18 cellular contexts compared by ENCODE assay signal in the genomic region with DNA sequence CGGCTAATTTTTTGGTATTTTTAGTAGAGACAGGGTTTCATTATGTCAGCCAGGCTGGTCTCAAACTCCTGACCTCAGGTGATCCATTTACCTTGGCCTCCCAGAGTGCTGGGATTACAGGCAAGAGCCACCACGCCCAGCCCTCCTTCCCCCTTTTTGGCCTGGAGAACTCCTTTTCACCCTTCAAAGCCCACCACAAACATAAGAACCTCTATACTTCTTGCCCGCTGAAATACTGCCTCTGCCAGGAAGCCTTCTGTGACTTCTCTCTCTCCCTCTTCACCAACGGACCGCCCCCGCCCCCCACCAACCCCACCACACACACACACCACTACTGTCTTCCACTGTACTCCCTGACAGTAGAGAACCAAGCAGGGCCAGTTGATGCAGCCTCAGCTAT. TPM values are rescaled to one million over a fixed set of nuclear protein-coding genes. Genes with fewer than 3 reads are reported as not detected.
DNase-seq lines count a peak whose midpoint lies in the region; ATAC-seq, FAIRE-seq and TF ChIP-seq lines count a peak whose summit lies in the region.
"Had no signal": no experiment of that assay in that cellular context is flagged by ENCODE, and none has a peak within 500 bp of the region (broad histone marks: within the 10 kb centered on the region; RNA-seq: fewer than 3 reads in every experiment).

No MANE protein-coding gene starts in this region.

- H4K20me1 ChIP-seq in DOHH2 (ENCODE audit: control insufficient read depth, insufficient read depth, low read depth, low read length) (no peaks in the 10 kb centered on the region), K562 (replicated peaks; ENCODE audit: control insufficient read depth, insufficient read depth, low read length) (no peaks in the 10 kb centered on the region), neural cell (ENCODE audit: insufficient read depth) (peaks cover 3% of the 10 kb centered on the region)

- TF ChIP-seq RAD21 in K562 (CRISPR knock-in tag; conservative IDR thresholded peaks at IDR 0.05 in 1 of 2, IDR thresholded peaks at IDR 0.05 in 1 of 2) (no peak), neural cell (conservative IDR thresholded peaks at IDR 0.05) (no peak)

- H3K79me2 ChIP-seq in DOHH2 (ENCODE audit: control insufficient read depth, low read length) (peaks cover 82% of the 10 kb centered on the region), K562 (ENCODE audit: control insufficient read depth, insufficient read depth, low read length) (peaks cover 49% of the 10 kb centered on the region), neural cell (replicated peaks; ENCODE audit: insufficient read depth, low read length) (peaks cover 67% of the 10 kb centered on the region)

- no peak for FAIRE-seq in K562 (lab: Jason Lieb, UNC)
- FAIRE-seq: GM12891, GM18507 had no signal

- H3K27ac ChIP-seq in CD4-positive, alpha-beta T cell (ENCODE audit: low read depth, low read length), result no peak overlapping the region
- no peak overlapping the region for H3K27ac ChIP-seq in DOHH2 (ENCODE audit: low read depth, low read length)
- H3K27ac ChIP-seq in K562 (ENCODE audit: extremely low read depth, low read depth, low read length), result peak overlapping the region; percentile 40; the same call in 1 of the 3 replicates
- no peak overlapping the region for H3K27ac ChIP-seq in neural cell (ENCODE audit: low read length)

- H2AFZ ChIP-seq in K562 (ENCODE audit: low read depth, low read length), result no peak overlapping the region
- H2AFZ ChIP-seq in neural cell (ENCODE audit: low read depth, low read length), result no peak overlapping the region

- 44% methylated on average over 2 of the region's 6 CpGs for WGBS in K562 (ENCODE audit: insufficient coverage, low coverage, missing lambda C conversion rate)

- no peak for TF ChIP-seq EP300 in K562 (IDR thresholded peaks at IDR 0.05; ENCODE audit: low read length)
- TF ChIP-seq EP300 in neural cell (conservative IDR thresholded peaks at IDR 0.05; ENCODE audit: poor library complexity, severe bottlenecking), result no peak

- no peak for ATAC-seq in CD4-positive, alpha-beta T cell (ENCODE audit: poor library complexity)
- no peak for ATAC-seq in K562
- no peak for ATAC-seq in HG02623 (IDR thresholded peaks at IDR 0.05; ENCODE audit: unreplicated experiment)
- ATAC-seq: Panc1 had no signal

- BruUV-seq in K562 (replicated peaks; lab: Mats Ljungman, UMichigan), result no TSS peak

- H3K4me1 ChIP-seq in DOHH2 (ENCODE audit: control insufficient read depth, low read length) (peaks cover 25% of the 10 kb centered on the region), K562 (replicated peaks in 1 of 2; ENCODE audit: control insufficient read depth in 2 of 2, insufficient read depth in 2 of 2, low read length in 2 of 2) (peaks cover 35 to 55% of the 10 kb centered on the region in 2 experiments)

- in situ Hi-C loops in K562 (cut with MboI), result no loop called here

- H3K9me1 ChIP-seq in K562 (ENCODE audit: control insufficient read depth, insufficient read depth, low read length), result no peaks in the 10 kb centered on the region

- no peaks in the 10 kb centered on the region for H3K9me3 ChIP-seq in CD4-positive, alpha-beta T cell (ENCODE audit: control insufficient read depth, low read length)
- H3K9me3 ChIP-seq in DOHH2 (ENCODE audit: control insufficient read depth, insufficient read depth, low read length) (no peaks in the 10 kb centered on the region), K562 (replicated peaks; ENCODE audit: control insufficient read depth, insufficient read depth, low read depth, low read length) (no peaks in the 10 kb centered on the region), neural cell (ENCODE audit: low read length) (no peaks in the 10 kb centered on the region)

- no peak for TF ChIP-seq POLR2A in K562 (conservative IDR thresholded peaks at IDR 0.05)

- TF ChIP-seq CTCF in CD4-positive, alpha-beta T cell (IDR thresholded peaks at IDR 0.05), result no peak
- TF ChIP-seq CTCF in DOHH2 (IDR thresholded peaks at IDR 0.05; ENCODE audit: low read depth, low read length, poor library complexity, severe bottlenecking) (no peak), K562 (IDR thresholded peaks at IDR 0.05 in 2 of 3, conservative IDR thresholded peaks at IDR 0.05 in 1 of 3; ENCODE audit: insufficient read depth in 2 of 3, low read depth in 1 of 3, low read length in 3 of 3) (no peak), neural cell (IDR thresholded peaks at IDR 0.05; ENCODE audit: poor library complexity, severe bottlenecking) (no peak)

- intact Hi-C loops in CD4-positive, alpha-beta T cell (cut with DNase I, micrococcal nuclease), result loop anchor here in 1 of 2 experiments (10.0 kb wide), 1 partner anchor 48 kb away; no protein-coding TSS in a partner anchor
- intact Hi-C loops in K562 (cut with micrococcal nuclease), result no loop called here

- peak overlapping the region in 1 of 2 experiments; percentile 19; a peak in 1 of 4 replicates for H3K9ac ChIP-seq in K562 (ENCODE audit: insufficient read depth in 1 of 2, low read depth in 2 of 2, low read length in 2 of 2)
- H3K9ac ChIP-seq in neural cell (ENCODE audit: low read length), result no peak overlapping the region

- H3K9me2 ChIP-seq in DOHH2 (replicated peaks; ENCODE audit: control insufficient read depth, low read length) (no peaks in the 10 kb centered on the region), neural cell (ENCODE audit: insufficient read depth, low read length) (no peaks in the 10 kb centered on the region)

- H3K9me3 Mint-ChIP-seq in CD4-positive, alpha-beta T cell, result no peaks in the 10 kb centered on the region

- H3F3A ChIP-seq in DOHH2 (ENCODE audit: control insufficient read depth, insufficient read depth) (peaks cover 5% of the 10 kb centered on the region; the same call in 1 of the 2 replicates), neural cell (ENCODE audit: insufficient read depth, low read length, poor library complexity, severe bottlenecking) (peaks cover 9% of the 10 kb centered on the region)

- DNase-seq in CD4-positive, alpha-beta T cell, result no peak
- DNase-seq in K562 (ENCODE audit: extremely low read depth in 1 of 4, low spot score in 3 of 4) (no peak), ureter (ENCODE audit: low spot score) (no peak), dermis blood vessel endothelial cell (no peak)
- DNase-seq: DMS79 treated with DMSO at 0.1 percent for 48 hours, GDM1, KG1, NCI-H1092, NCI-H524 treated with DMSO at 0.1 percent for 48 hours, Right ventricle myocardium superior had no signal

- peaks cover 35% of the 10 kb centered on the region for H3K36me3 Mint-ChIP-seq in CD4-positive, alpha-beta T cell (ENCODE audit: low read depth)

- peak overlapping the region; percentile 19; the same call in 1 of the 2 replicates for H3K4me2 ChIP-seq in DOHH2 (ENCODE audit: low read length)
- H3K4me2 ChIP-seq in K562 (ENCODE audit: insufficient read depth, low read length), result no peak overlapping the region
- no peak overlapping the region for H3K4me2 ChIP-seq in neural cell (ENCODE audit: low read length)

- no peaks in the 10 kb centered on the region for H3K27me3 ChIP-seq in CD4-positive, alpha-beta T cell (ENCODE audit: control insufficient read depth, insufficient read depth, low read length)
- H3K27me3 ChIP-seq in DOHH2 (ENCODE audit: control insufficient read depth, low read length), result no peaks in the 10 kb centered on the region
- H3K27me3 ChIP-seq in K562 (ENCODE audit: control insufficient read depth in 2 of 2, insufficient read depth in 2 of 2, low read length in 2 of 2), result no peaks in the 10 kb centered on the region
- H3K27me3 ChIP-seq in neural cell (ENCODE audit: insufficient read depth, low read depth, low read length), result no peaks in the 10 kb centered on the region

- H3K27me3 Mint-ChIP-seq in CD4-positive, alpha-beta T cell, result no peaks in the 10 kb centered on the region

- H3K4me3 ChIP-seq in DOHH2 (ENCODE audit: low read length) (no peak overlapping the region), K562 (no peak overlapping the region), neural cell (ENCODE audit: low read length) (peak overlapping the region; percentile 38)
- H3K4me3 ChIP-seq: SK-N-MC had no signal

- H3K36me3 ChIP-seq in DOHH2 (ENCODE audit: control insufficient read depth, low read length), result peaks cover 37% of the 10 kb centered on the region
- H3K36me3 ChIP-seq in K562 (ENCODE audit: control insufficient read depth, insufficient read depth, low read length), result peaks cover 24% of the 10 kb centered on the region; the same call in 2 of the 3 replicates
- H3K36me3 ChIP-seq in neural cell (ENCODE audit: insufficient read depth, low read length), result peaks cover 5% of the 10 kb centered on the region

- POLR2A ChIA-PET in CD4-positive, alpha-beta T cell (lab: Charles Lee), result no interaction called here
- POLR2A ChIA-PET in K562 (lab: Yijun Ruan, JAX), result interaction anchor here (0.6 to 6.0 kb wide), 4 partner anchors 12 to 906 kb away, joined by 3 to 35 read pairs (median 3); a partner anchor contains a TSS

- H3K4me1 Mint-ChIP-seq in CD4-positive, alpha-beta T cell (ENCODE audit: low read depth), result peaks cover 70% of the 10 kb centered on the region

- H3K27ac Mint-ChIP-seq in CD4-positive, alpha-beta T cell, result no peak overlapping the region

- peak overlapping the region; percentile 67 for H3K4me3 Mint-ChIP-seq in CD4-positive, alpha-beta T cell

- CTCF ChIA-PET in CD4-positive, alpha-beta T cell (lab: Charles Lee), result interaction anchor here (2.9 kb wide), 1 partner anchor 21 kb away, joined by 12 read pairs; a partner anchor contains a TSS
- CTCF ChIA-PET in K562 (lab: Yijun Ruan, JAX; ENCODE audit: low intra/inter-chr PET ratio), result no interaction called here

RNA-seq across cellular contexts. Expression of a gene that starts 2.5 kb away (rescaled TPM):
- total RNA-seq in CD4-positive, alpha-beta T cell, result 10 to 100 TPM; 22.3 to 24.8 TPM
- 6.3 and 13.9 TPM in 2 replicates for total RNA-seq in K562 (2011; cell fraction: chromatin; rRNA removed; ENCODE audit: low replicate concordance)
- total RNA-seq in K562 (2011; cell fraction: nucleolus; rRNA removed), result 8.6 and 12.7 TPM in 2 replicates
- total RNA-seq in K562 (2011; cell fraction: nucleoplasm; rRNA removed), result 10.1 and 10.3 TPM in 2 replicates
- total RNA-seq in K562 (2014; rRNA removed) (85.7 and 86.9 TPM in 2 replicates), K562 (2014; rRNA removed; fragmentation: Illumina TruSeq; extraction: Trizol) (8.4 and 8.8 TPM in 2 replicates), K562 (2015; rRNA removed; fragmentation: Illumina TruSeq; extraction: Trizol) (27.5 and 30.4 TPM in 2 replicates), K562 (2021) (42.2 and 49.2 TPM in 2 replicates), ureter (30.2 TPM), dermis blood vessel endothelial cell (41.5 and 46.5 TPM in 2 replicates)
- polyA plus RNA-seq in K562 (2011; rRNA removed) (14.9 and 15.9 TPM in 2 replicates), K562 (2014; fragmentation: Illumina TruSeq; extraction: Trizol) (14.9 and 19.1 TPM in 2 replicates), K562 (2014; fragmentation: Nextera tagmentation; extraction: Ambion mirVana) (under 1 TPM; 0.15 to 0.23 TPM), K562 (2014; rRNA removed) (68.7 and 75.7 TPM in 2 replicates), neural cell (983 and 1,008 TPM in 2 replicates)
- polyA plus RNA-seq in K562 (2011; cell fraction: cytosol; rRNA removed), result 17.8 and 32.7 TPM in 2 replicates
- polyA plus RNA-seq in K562 (2011; cell fraction: nucleus; rRNA removed), result 14.2 and 15.7 TPM in 2 replicates
- 41.0 and 43.7 TPM in 2 replicates for polyA plus RNA-seq in K562 (2012)
- 2.5 and 3.4 TPM in 2 replicates for polyA minus RNA-seq in K562 (2011; rRNA and poly(A)+ RNA removed)
- 4.3 and 6.7 TPM in 2 replicates for polyA minus RNA-seq in K562 (2011; cell fraction: cytosol; rRNA and poly(A)+ RNA removed)
- 4.3 and 6.9 TPM in 2 replicates for polyA minus RNA-seq in K562 (2011; cell fraction: nucleus; rRNA and poly(A)+ RNA removed)
- 194 and 197 TPM in 2 replicates for polyA minus RNA-seq in neural cell

RNA-seq across cellular contexts. Expression of a gene that starts 5.1 kb away (rescaled TPM):
- under 1 TPM; 0.25 to 0.56 TPM for total RNA-seq in CD4-positive, alpha-beta T cell
- total RNA-seq in K562 (2011; cell fraction: chromatin; rRNA removed; ENCODE audit: low replicate concordance), result 1.0 and 1.2 TPM in 2 replicates
- total RNA-seq in K562 (2011; cell fraction: nucleolus; rRNA removed), result 0.33 TPM in 1 of 2 replicates, not detected in the other
- 0.23 and 0.29 TPM in 2 replicates for total RNA-seq in K562 (2011; cell fraction: nucleoplasm; rRNA removed)
- total RNA-seq in K562 (2014; rRNA removed) (0.08 and 0.09 TPM in 2 replicates), K562 (2014; rRNA removed; fragmentation: Illumina TruSeq; extraction: Trizol) (0.13 and 0.25 TPM in 2 replicates), K562 (2015; rRNA removed; fragmentation: Illumina TruSeq; extraction: Trizol) (0.08 and 0.18 TPM in 2 replicates), K562 (2021) (0.11 and 0.18 TPM in 2 replicates), ureter (1.0 TPM), dermis blood vessel endothelial cell (0.05 and 0.17 TPM in 2 replicates)
- polyA plus RNA-seq in K562 (2011; rRNA removed) (0.10 and 0.18 TPM in 2 replicates), K562 (2014; fragmentation: Illumina TruSeq; extraction: Trizol) (0.43 and 0.45 TPM in 2 replicates), K562 (2014; fragmentation: Nextera tagmentation; extraction: Ambion mirVana) (not detected), K562 (2014; rRNA removed) (0.25 and 0.36 TPM in 2 replicates), neural cell (not detected in 2 replicates)
- 0.01 and 0.03 TPM in 2 replicates for polyA plus RNA-seq in K562 (2011; cell fraction: cytosol; rRNA removed)
- polyA plus RNA-seq in K562 (2011; cell fraction: nucleus; rRNA removed), result 0.29 and 0.67 TPM in 2 replicates
- 0.26 and 0.37 TPM in 2 replicates for polyA plus RNA-seq in K562 (2012)
- 0.12 TPM in 1 of 2 replicates, not detected in the other for polyA minus RNA-seq in K562 (2011; rRNA and poly(A)+ RNA removed)
- polyA minus RNA-seq in K562 (2011; cell fraction: cytosol; rRNA and poly(A)+ RNA removed), result not detected in 2 replicates
- 0.22 TPM in 1 of 2 replicates, not detected in the other for polyA minus RNA-seq in K562 (2011; cell fraction: nucleus; rRNA and poly(A)+ RNA removed)
- 0.23 and 0.24 TPM in 2 replicates for polyA minus RNA-seq in neural cell
- total RNA-seq: H4 had no signal

RNA-seq across cellular contexts. Expression of a gene that starts 20.6 kb away (rescaled TPM):
- 1 to 10 TPM; 4.1 to 4.8 TPM for total RNA-seq in CD4-positive, alpha-beta T cell
- 16.8 and 39.5 TPM in 2 replicates for total RNA-seq in K562 (2011; cell fraction: chromatin; rRNA removed; ENCODE audit: low replicate concordance)
- total RNA-seq in K562 (2011; cell fraction: nucleolus; rRNA removed), result 33.8 and 38.9 TPM in 2 replicates
- 35.0 and 41.2 TPM in 2 replicates for total RNA-seq in K562 (2011; cell fraction: nucleoplasm; rRNA removed)
- total RNA-seq in K562 (2014; rRNA removed) (7.1 and 16.2 TPM in 2 replicates), K562 (2014; rRNA removed; fragmentation: Illumina TruSeq; extraction: Trizol) (5.6 and 6.8 TPM in 2 replicates), K562 (2015; rRNA removed; fragmentation: Illumina TruSeq; extraction: Trizol) (8.8 and 9.9 TPM in 2 replicates), K562 (2021) (14.2 and 18.2 TPM in 2 replicates), ureter (20.4 TPM), dermis blood vessel endothelial cell (10.8 and 12.6 TPM in 2 replicates)
- polyA plus RNA-seq in K562 (2011; rRNA removed) (7.3 and 9.7 TPM in 2 replicates), K562 (2014; fragmentation: Illumina TruSeq; extraction: Trizol) (12.5 and 12.7 TPM in 2 replicates), K562 (2014; fragmentation: Nextera tagmentation; extraction: Ambion mirVana) (10 to 100 TPM; 12.2 to 18.2 TPM), K562 (2014; rRNA removed) (12.8 and 17.4 TPM in 2 replicates), neural cell (11.9 and 19.9 TPM in 2 replicates)
- 14.2 and 34.8 TPM in 2 replicates for polyA plus RNA-seq in K562 (2011; cell fraction: cytosol; rRNA removed)
- 10.6 and 13.3 TPM in 2 replicates for polyA plus RNA-seq in K562 (2011; cell fraction: nucleus; rRNA removed)
- polyA plus RNA-seq in K562 (2012), result 12.8 and 12.9 TPM in 2 replicates
- polyA minus RNA-seq in K562 (2011; rRNA and poly(A)+ RNA removed), result 6.4 and 8.1 TPM in 2 replicates
- polyA minus RNA-seq in K562 (2011; cell fraction: cytosol; rRNA and poly(A)+ RNA removed), result 5.5 and 6.7 TPM in 2 replicates
- 12.8 and 16.1 TPM in 2 replicates for polyA minus RNA-seq in K562 (2011; cell fraction: nucleus; rRNA and poly(A)+ RNA removed)
- 10.0 and 11.7 TPM in 2 replicates for polyA minus RNA-seq in neural cell

RNA-seq across cellular contexts. Expression of a gene that starts 21.0 kb away (rescaled TPM):
- 10 to 100 TPM; 28.9 to 29.8 TPM for total RNA-seq in CD4-positive, alpha-beta T cell
- 18.5 and 25.1 TPM in 2 replicates for total RNA-seq in K562 (2011; cell fraction: chromatin; rRNA removed; ENCODE audit: low replicate concordance)
- 14.3 and 16.3 TPM in 2 replicates for total RNA-seq in K562 (2011; cell fraction: nucleolus; rRNA removed)
- total RNA-seq in K562 (2011; cell fraction: nucleoplasm; rRNA removed), result 23.6 and 35.4 TPM in 2 replicates
- total RNA-seq in K562 (2014; rRNA removed) (5.3 and 7.3 TPM in 2 replicates), K562 (2014; rRNA removed; fragmentation: Illumina TruSeq; extraction: Trizol) (8.8 and 9.6 TPM in 2 replicates), K562 (2015; rRNA removed; fragmentation: Illumina TruSeq; extraction: Trizol) (7.8 and 7.9 TPM in 2 replicates), K562 (2021) (16.8 and 19.2 TPM in 2 replicates), ureter (20.8 TPM), dermis blood vessel endothelial cell (27.2 and 34.6 TPM in 2 replicates)
- polyA plus RNA-seq in K562 (2011; rRNA removed) (8.3 and 11.2 TPM in 2 replicates), K562 (2014; fragmentation: Illumina TruSeq; extraction: Trizol) (3.4 and 5.1 TPM in 2 replicates), K562 (2014; fragmentation: Nextera tagmentation; extraction: Ambion mirVana) (10 to 100 TPM in 1 of 2 experiments, 1 to 10 TPM in 1; 3.5 to 11.2 TPM), K562 (2014; rRNA removed) (6.2 and 6.6 TPM in 2 replicates), neural cell (156 and 179 TPM in 2 replicates)
- polyA plus RNA-seq in K562 (2011; cell fraction: cytosol; rRNA removed), result 6.4 and 14.2 TPM in 2 replicates
- polyA plus RNA-seq in K562 (2011; cell fraction: nucleus; rRNA removed), result 7.0 and 10.7 TPM in 2 replicates
- polyA plus RNA-seq in K562 (2012), result 2.1 and 2.5 TPM in 2 replicates
- polyA minus RNA-seq in K562 (2011; rRNA and poly(A)+ RNA removed), result 13.0 and 15.6 TPM in 2 replicates
- polyA minus RNA-seq in K562 (2011; cell fraction: cytosol; rRNA and poly(A)+ RNA removed), result 8.6 and 11.0 TPM in 2 replicates
- 2.2 and 3.3 TPM in 2 replicates for polyA minus RNA-seq in K562 (2011; cell fraction: nucleus; rRNA and poly(A)+ RNA removed)
- polyA minus RNA-seq in neural cell, result 202 and 205 TPM in 2 replicates

RNA-seq across cellular contexts. Expression of a gene that starts 22.7 kb away (rescaled TPM):
- under 1 TPM; 0.28 to 0.36 TPM for total RNA-seq in CD4-positive, alpha-beta T cell
- total RNA-seq in K562 (2011; cell fraction: chromatin; rRNA removed; ENCODE audit: low replicate concordance), result 2.0 and 2.5 TPM in 2 replicates
- total RNA-seq in K562 (2011; cell fraction: nucleolus; rRNA removed), result 2.6 and 7.0 TPM in 2 replicates
- total RNA-seq in K562 (2011; cell fraction: nucleoplasm; rRNA removed), result 0.99 and 4.5 TPM in 2 replicates
- total RNA-seq in K562 (2014; rRNA removed) (1.8 and 2.5 TPM in 2 replicates), K562 (2014; rRNA removed; fragmentation: Illumina TruSeq; extraction: Trizol) (0.61 and 0.87 TPM in 2 replicates), K562 (2015; rRNA removed; fragmentation: Illumina TruSeq; extraction: Trizol) (0.72 and 1.2 TPM in 2 replicates), K562 (2021) (1.9 and 2.3 TPM in 2 replicates), ureter (6.6 TPM), dermis blood vessel endothelial cell (8.7 and 11.9 TPM in 2 replicates)
- polyA plus RNA-seq in K562 (2011; rRNA removed) (1.4 and 2.1 TPM in 2 replicates), K562 (2014; fragmentation: Illumina TruSeq; extraction: Trizol) (1.3 and 2.2 TPM in 2 replicates), K562 (2014; fragmentation: Nextera tagmentation; extraction: Ambion mirVana) (under 1 TPM; 0.03 to 0.13 TPM), K562 (2014; rRNA removed) (1.7 and 4.6 TPM in 2 replicates), neural cell (211 and 220 TPM in 2 replicates)
- polyA plus RNA-seq in K562 (2011; cell fraction: cytosol; rRNA removed), result 1.9 and 3.5 TPM in 2 replicates
- 1.1 and 2.4 TPM in 2 replicates for polyA plus RNA-seq in K562 (2011; cell fraction: nucleus; rRNA removed)
- polyA plus RNA-seq in K562 (2012), result 2.1 and 2.5 TPM in 2 replicates
- polyA minus RNA-seq in K562 (2011; rRNA and poly(A)+ RNA removed), result 0.30 and 0.32 TPM in 2 replicates
- 0.86 and 1.5 TPM in 2 replicates for polyA minus RNA-seq in K562 (2011; cell fraction: cytosol; rRNA and poly(A)+ RNA removed)
- polyA minus RNA-seq in K562 (2011; cell fraction: nucleus; rRNA and poly(A)+ RNA removed), result 0.54 and 0.89 TPM in 2 replicates
- 114 and 135 TPM in 2 replicates for polyA minus RNA-seq in neural cell
